Comparison of ENCODE assay signal across 1 cellular context in the genomic region with DNA sequence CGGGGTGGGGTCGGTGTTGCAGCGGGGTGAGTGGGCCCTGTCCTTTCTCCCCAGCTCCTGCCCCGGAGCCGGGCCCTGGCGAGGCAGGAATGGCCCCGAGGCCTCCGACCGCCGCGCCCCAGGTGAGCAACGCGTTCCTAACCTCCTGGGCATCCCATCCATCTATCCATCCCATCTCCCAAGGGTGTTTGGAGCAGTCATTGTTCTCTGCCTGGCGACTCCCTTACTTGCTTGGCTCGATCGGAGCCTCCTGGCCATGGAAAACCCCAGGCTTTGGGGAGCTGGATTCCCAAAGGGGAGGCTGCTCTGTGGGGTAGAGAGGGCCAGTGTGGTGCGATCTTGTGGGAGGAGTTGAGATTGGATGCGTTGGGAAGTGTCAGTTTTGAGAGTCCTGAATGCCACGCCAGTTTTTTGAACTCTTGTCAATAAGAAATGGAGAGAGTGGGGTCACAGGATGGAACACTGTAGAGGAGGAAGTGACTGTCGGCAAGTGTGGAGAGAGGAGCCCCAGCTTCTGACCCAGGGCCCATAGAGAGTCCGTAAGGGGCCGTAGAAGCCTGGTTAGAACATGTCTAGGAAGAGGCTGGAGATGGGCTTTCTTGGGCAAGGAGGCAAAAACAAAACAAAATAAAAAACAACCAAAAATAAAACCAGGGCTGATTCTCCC.
TF ChIP-seq lines count a peak whose summit lies in the region.

No MANE protein-coding gene starts in this region.

TF ChIP-seq in GM23338, 12 proteins besides CTCF, POLR2A, EP300 and RAD21 (continued from another document):
- TF ChIP-seq, protein P1, sequence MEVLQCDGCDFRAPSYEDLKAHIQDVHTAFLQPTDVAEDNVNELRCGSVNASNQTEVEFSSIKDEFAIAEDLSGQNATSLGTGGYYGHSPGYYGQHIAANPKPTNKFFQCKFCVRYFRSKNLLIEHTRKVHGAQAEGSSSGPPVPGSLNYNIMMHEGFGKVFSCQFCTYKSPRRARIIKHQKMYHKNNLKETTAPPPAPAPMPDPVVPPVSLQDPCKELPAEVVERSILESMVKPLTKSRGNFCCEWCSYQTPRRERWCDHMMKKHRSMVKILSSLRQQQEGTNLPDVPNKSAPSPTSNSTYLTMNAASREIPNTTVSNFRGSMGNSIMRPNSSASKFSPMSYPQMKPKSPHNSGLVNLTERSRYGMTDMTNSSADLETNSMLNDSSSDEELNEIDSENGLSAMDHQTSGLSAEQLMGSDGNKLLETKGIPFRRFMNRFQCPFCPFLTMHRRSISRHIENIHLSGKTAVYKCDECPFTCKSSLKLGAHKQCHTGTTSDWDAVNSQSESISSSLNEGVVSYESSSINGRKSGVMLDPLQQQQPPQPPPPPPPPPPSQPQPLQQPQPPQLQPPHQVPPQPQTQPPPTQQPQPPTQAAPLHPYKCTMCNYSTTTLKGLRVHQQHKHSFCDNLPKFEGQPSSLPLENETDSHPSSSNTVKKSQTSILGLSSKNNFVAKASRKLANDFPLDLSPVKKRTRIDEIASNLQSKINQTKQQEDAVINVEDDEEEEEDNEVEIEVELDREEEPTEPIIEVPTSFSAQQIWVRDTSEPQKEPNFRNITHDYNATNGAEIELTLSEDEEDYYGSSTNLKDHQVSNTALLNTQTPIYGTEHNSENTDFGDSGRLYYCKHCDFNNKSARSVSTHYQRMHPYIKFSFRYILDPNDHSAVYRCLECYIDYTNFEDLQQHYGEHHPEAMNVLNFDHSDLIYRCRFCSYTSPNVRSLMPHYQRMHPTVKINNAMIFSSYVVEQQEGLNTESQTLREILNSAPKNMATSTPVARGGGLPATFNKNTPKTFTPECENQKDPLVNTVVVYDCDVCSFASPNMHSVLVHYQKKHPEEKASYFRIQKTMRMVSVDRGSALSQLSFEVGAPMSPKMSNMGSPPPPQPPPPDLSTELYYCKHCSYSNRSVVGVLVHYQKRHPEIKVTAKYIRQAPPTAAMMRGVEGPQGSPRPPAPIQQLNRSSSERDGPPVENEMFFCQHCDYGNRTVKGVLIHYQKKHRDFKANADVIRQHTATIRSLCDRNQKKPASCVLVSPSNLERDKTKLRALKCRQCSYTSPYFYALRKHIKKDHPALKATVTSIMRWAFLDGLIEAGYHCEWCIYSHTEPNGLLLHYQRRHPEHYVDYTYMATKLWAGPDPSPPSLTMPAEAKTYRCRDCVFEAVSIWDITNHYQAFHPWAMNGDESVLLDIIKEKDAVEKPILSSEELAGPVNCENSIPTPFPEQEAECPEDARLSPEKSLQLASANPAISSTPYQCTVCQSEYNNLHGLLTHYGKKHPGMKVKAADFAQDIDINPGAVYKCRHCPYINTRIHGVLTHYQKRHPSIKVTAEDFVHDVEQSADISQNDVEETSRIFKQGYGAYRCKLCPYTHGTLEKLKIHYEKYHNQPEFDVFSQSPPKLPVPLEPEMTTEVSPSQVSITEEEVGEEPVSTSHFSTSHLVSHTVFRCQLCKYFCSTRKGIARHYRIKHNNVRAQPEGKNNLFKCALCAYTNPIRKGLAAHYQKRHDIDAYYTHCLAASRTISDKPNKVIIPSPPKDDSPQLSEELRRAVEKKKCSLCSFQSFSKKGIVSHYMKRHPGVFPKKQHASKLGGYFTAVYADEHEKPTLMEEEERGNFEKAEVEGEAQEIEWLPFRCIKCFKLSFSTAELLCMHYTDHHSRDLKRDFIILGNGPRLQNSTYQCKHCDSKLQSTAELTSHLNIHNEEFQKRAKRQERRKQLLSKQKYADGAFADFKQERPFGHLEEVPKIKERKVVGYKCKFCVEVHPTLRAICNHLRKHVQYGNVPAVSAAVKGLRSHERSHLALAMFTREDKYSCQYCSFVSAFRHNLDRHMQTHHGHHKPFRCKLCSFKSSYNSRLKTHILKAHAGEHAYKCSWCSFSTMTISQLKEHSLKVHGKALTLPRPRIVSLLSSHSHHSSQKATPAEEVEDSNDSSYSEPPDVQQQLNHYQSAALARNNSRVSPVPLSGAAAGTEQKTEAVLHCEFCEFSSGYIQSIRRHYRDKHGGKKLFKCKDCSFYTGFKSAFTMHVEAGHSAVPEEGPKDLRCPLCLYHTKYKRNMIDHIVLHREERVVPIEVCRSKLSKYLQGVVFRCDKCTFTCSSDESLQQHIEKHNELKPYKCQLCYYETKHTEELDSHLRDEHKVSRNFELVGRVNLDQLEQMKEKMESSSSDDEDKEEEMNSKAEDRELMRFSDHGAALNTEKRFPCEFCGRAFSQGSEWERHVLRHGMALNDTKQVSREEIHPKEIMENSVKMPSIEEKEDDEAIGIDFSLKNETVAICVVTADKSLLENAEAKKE (CRISPR knock-in tag; IDR thresholded peaks at IDR 0.05) = no peak
- TF ChIP-seq JUNB (IDR thresholded peaks at IDR 0.05; ENCODE audit: unreplicated experiment) (no peak), ZNF331 (CRISPR knock-in tag; IDR thresholded peaks at IDR 0.05; ENCODE audit: low read depth) (no peak), NANOG (IDR thresholded peaks at IDR 0.05; ENCODE audit: borderline replicate concordance) (no peak), POLR2AphosphoS5 (IDR thresholded peaks at IDR 0.05; ENCODE audit: low read depth) (no peak)
